In genomic region chr18:13726228-13726971, GRCh38 we compare ENCODE assay signal across 1 cellular context.
A peak's percentile ranks its signal among the peaks of the same experiment; 100 is the strongest.
TF ChIP-seq lines count a peak whose summit lies in the region.

A gene with protein sequence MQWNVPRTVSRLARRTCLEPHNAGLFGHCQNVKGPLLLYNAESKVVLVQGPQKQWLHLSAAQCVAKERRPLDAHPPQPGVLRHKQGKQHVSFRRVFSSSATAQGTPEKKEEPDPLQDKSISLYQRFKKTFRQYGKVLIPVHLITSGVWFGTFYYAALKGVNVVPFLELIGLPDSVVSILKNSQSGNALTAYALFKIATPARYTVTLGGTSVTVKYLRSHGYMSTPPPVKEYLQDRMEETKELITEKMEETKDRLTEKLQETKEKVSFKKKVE (minus strand): TSS chr18:13726558. CDS start chr18:13682077, 44,481 bp downstream.
Gene RNMT (plus strand): TSS chr18:13726673. CDS start chr18:13731518, 4,845 bp downstream.

TF ChIP-seq in WTC11, 78 proteins besides CTCF, POLR2A, EP300 and RAD21 (continued from another document and continues in another):
- TF ChIP-seq AR (CRISPR knock-in tag; IDR thresholded peaks at IDR 0.05): no peak
- TF ChIP-seq SMAD4 (CRISPR knock-in tag; IDR thresholded peaks at IDR 0.05): 0 out of 2 replicates have a peak, but pooled peaks have one; percentile 14
- TF ChIP-seq ZNF138 (CRISPR knock-in tag; conservative IDR thresholded peaks at IDR 0.05): no peak
- TF ChIP-seq, protein P1, sequence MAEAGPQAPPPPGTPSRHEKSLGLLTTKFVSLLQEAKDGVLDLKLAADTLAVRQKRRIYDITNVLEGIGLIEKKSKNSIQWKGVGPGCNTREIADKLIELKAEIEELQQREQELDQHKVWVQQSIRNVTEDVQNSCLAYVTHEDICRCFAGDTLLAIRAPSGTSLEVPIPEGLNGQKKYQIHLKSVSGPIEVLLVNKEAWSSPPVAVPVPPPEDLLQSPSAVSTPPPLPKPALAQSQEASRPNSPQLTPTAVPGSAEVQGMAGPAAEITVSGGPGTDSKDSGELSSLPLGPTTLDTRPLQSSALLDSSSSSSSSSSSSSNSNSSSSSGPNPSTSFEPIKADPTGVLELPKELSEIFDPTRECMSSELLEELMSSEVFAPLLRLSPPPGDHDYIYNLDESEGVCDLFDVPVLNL (CRISPR knock-in tag; IDR thresholded peaks at IDR 0.05; ENCODE audit: borderline replicate concordance, low read depth): no peak
- TF ChIP-seq HMGA2 (CRISPR knock-in tag; IDR thresholded peaks at IDR 0.05): no peak
- TF ChIP-seq, protein P2, sequence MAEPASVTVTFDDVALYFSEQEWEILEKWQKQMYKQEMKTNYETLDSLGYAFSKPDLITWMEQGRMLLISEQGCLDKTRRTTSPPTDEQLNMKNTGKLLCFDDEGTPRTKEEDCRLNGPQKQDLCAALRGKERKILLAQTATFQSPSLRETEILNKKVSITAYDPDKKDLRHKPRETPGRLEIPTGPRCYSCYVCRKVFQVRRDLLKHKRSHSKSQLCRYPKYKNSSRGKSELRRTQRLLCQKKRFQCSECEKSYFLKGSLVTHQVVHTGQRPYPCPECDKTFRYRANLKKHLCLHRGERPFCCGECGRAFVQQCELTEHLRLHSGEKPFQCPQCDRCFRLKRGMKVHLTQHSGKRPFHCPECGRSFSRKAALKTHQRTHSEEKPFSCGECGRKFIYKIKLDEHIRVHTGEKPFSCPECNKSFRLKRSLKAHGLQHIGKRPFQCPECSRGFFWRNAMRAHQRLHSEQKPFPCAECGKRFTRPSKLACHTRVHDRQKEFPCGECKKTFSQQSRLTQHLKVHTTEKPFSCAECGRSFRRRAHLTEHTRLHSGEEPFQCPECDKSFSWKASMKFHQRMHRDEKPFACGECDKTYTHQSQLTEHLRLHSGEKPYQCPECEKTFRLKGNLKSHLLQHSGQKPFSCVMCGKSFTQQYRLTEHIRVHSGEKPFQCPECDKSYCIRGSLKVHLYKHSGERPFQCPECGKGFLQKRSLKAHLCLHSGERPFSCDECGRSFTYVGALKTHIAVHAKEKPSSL (CRISPR knock-in tag; conservative IDR thresholded peaks at IDR 0.05): no peak
- no peak for TF ChIP-seq NR1H2 (CRISPR knock-in tag; IDR thresholded peaks at IDR 0.05)
- no peak; the same call in 1 of the 2 replicates for TF ChIP-seq SMAD3 (CRISPR knock-in tag; IDR thresholded peaks at IDR 0.05; ENCODE audit: borderline replicate concordance)
- TF ChIP-seq, protein P3, sequence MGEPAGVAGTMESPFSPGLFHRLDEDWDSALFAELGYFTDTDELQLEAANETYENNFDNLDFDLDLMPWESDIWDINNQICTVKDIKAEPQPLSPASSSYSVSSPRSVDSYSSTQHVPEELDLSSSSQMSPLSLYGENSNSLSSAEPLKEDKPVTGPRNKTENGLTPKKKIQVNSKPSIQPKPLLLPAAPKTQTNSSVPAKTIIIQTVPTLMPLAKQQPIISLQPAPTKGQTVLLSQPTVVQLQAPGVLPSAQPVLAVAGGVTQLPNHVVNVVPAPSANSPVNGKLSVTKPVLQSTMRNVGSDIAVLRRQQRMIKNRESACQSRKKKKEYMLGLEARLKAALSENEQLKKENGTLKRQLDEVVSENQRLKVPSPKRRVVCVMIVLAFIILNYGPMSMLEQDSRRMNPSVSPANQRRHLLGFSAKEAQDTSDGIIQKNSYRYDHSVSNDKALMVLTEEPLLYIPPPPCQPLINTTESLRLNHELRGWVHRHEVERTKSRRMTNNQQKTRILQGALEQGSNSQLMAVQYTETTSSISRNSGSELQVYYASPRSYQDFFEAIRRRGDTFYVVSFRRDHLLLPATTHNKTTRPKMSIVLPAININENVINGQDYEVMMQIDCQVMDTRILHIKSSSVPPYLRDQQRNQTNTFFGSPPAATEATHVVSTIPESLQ (CRISPR knock-in tag; IDR thresholded peaks at IDR 0.05): no peak
- no peak for TF ChIP-seq NR2C2 (CRISPR knock-in tag; IDR thresholded peaks at IDR 0.05)
- no peak for TF ChIP-seq ZMAT4 (CRISPR knock-in tag; IDR thresholded peaks at IDR 0.05)
- TF ChIP-seq, protein P4, sequence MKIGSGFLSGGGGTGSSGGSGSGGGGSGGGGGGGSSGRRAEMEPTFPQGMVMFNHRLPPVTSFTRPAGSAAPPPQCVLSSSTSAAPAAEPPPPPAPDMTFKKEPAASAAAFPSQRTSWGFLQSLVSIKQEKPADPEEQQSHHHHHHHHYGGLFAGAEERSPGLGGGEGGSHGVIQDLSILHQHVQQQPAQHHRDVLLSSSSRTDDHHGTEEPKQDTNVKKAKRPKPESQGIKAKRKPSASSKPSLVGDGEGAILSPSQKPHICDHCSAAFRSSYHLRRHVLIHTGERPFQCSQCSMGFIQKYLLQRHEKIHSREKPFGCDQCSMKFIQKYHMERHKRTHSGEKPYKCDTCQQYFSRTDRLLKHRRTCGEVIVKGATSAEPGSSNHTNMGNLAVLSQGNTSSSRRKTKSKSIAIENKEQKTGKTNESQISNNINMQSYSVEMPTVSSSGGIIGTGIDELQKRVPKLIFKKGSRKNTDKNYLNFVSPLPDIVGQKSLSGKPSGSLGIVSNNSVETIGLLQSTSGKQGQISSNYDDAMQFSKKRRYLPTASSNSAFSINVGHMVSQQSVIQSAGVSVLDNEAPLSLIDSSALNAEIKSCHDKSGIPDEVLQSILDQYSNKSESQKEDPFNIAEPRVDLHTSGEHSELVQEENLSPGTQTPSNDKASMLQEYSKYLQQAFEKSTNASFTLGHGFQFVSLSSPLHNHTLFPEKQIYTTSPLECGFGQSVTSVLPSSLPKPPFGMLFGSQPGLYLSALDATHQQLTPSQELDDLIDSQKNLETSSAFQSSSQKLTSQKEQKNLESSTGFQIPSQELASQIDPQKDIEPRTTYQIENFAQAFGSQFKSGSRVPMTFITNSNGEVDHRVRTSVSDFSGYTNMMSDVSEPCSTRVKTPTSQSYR (CRISPR knock-in tag; IDR thresholded peaks at IDR 0.05): peak; percentile 41; the same call in 1 of the 2 replicates
- TF ChIP-seq MXD4 (CRISPR knock-in tag; IDR thresholded peaks at IDR 0.05; ENCODE audit: borderline replicate concordance): no peak
- no peak for TF ChIP-seq JAZF1 (CRISPR knock-in tag; IDR thresholded peaks at IDR 0.05)
- no peak; the same call in 1 of the 2 replicates for TF ChIP-seq CBFB (CRISPR knock-in tag; IDR thresholded peaks at IDR 0.05; ENCODE audit: low read depth)
- TF ChIP-seq JUN (CRISPR knock-in tag; IDR thresholded peaks at IDR 0.05): peak; percentile 81; the same call in 1 of the 2 replicates
- TF ChIP-seq FOXP1 (CRISPR knock-in tag; IDR thresholded peaks at IDR 0.05; ENCODE audit: borderline replicate concordance): no peak
- TF ChIP-seq ARID4B (CRISPR knock-in tag; IDR thresholded peaks at IDR 0.05; ENCODE audit: borderline replicate concordance): peak; percentile 98; the same call in 1 of the 2 replicates
- no peak for TF ChIP-seq EMX1 (CRISPR knock-in tag; IDR thresholded peaks at IDR 0.05)
- TF ChIP-seq IRF1 (CRISPR knock-in tag; IDR thresholded peaks at IDR 0.05): no peak
- TF ChIP-seq GRHL2 (CRISPR knock-in tag; IDR thresholded peaks at IDR 0.05; ENCODE audit: insufficient replicate concordance, severe bottlenecking): no peak
- TF ChIP-seq, protein P5, sequence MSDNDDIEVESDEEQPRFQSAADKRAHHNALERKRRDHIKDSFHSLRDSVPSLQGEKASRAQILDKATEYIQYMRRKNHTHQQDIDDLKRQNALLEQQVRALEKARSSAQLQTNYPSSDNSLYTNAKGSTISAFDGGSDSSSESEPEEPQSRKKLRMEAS (CRISPR knock-in tag; IDR thresholded peaks at IDR 0.05): peak; percentile 98
- no peak for TF ChIP-seq TCF7 (CRISPR knock-in tag; IDR thresholded peaks at IDR 0.05; ENCODE audit: low read depth)
- no peak for TF ChIP-seq RORB (CRISPR knock-in tag; IDR thresholded peaks at IDR 0.05)
- TF ChIP-seq ETV6 (CRISPR knock-in tag; IDR thresholded peaks at IDR 0.05): peak; percentile 78
- peak; percentile 99 for TF ChIP-seq FOXK1 (CRISPR knock-in tag; IDR thresholded peaks at IDR 0.05)
- TF ChIP-seq ESRRA (CRISPR knock-in tag; IDR thresholded peaks at IDR 0.05; ENCODE audit: borderline replicate concordance): peak; percentile 46
- no peak for TF ChIP-seq NFATC4 (CRISPR knock-in tag; IDR thresholded peaks at IDR 0.05)
- TF ChIP-seq ZNF317 (CRISPR knock-in tag; IDR thresholded peaks at IDR 0.05; ENCODE audit: borderline replicate concordance, low read depth): 0 out of 2 replicates have a peak, but pooled peaks have one; percentile 17
- TF ChIP-seq, protein P6, sequence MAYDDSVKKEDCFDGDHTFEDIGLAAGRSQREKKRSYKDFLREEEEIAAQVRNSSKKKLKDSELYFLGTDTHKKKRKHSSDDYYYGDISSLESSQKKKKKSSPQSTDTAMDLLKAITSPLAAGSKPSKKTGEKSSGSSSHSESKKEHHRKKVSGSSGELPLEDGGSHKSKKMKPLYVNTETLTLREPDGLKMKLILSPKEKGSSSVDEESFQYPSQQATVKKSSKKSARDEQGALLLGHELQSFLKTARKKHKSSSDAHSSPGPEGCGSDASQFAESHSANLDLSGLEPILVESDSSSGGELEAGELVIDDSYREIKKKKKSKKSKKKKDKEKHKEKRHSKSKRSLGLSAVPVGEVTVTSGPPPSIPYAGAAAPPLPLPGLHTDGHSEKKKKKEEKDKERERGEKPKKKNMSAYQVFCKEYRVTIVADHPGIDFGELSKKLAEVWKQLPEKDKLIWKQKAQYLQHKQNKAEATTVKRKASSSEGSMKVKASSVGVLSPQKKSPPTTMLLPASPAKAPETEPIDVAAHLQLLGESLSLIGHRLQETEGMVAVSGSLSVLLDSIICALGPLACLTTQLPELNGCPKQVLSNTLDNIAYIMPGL (CRISPR knock-in tag; IDR thresholded peaks at IDR 0.05): 0 out of 2 replicates have a peak, but pooled peaks have one; percentile 39
- no peak for TF ChIP-seq ZNF671 (CRISPR knock-in tag; IDR thresholded peaks at IDR 0.05)
- TF ChIP-seq ZNF121 (CRISPR knock-in tag; IDR thresholded peaks at IDR 0.05): no peak
- no peak for TF ChIP-seq NR3C1 (CRISPR knock-in tag; conservative IDR thresholded peaks at IDR 0.05; ENCODE audit: low read depth)
- TF ChIP-seq GTF2I (CRISPR knock-in tag; conservative IDR thresholded peaks at IDR 0.05): no peak
- peak; percentile 90 for TF ChIP-seq GABPB1 (CRISPR knock-in tag; IDR thresholded peaks at IDR 0.05)
- TF ChIP-seq, protein P7, sequence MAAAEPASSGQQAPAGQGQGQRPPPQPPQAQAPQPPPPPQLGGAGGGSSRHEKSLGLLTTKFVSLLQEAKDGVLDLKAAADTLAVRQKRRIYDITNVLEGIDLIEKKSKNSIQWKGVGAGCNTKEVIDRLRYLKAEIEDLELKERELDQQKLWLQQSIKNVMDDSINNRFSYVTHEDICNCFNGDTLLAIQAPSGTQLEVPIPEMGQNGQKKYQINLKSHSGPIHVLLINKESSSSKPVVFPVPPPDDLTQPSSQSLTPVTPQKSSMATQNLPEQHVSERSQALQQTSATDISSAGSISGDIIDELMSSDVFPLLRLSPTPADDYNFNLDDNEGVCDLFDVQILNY (CRISPR knock-in tag; IDR thresholded peaks at IDR 0.05): peak; percentile 61; the same call in 1 of the 2 replicates
- no peak for TF ChIP-seq NFYB (CRISPR knock-in tag; conservative IDR thresholded peaks at IDR 0.05; ENCODE audit: low read depth)
- peak; percentile 54; the same call in 1 of the 2 replicates for TF ChIP-seq TP53 (CRISPR knock-in tag; IDR thresholded peaks at IDR 0.05)
